In genomic region chr2:240894836-240895558, GRCh38 we compare ENCODE assay signal across 1 cellular context.
TF ChIP-seq lines count a peak whose summit lies in the region.

No MANE protein-coding gene starts in this region.

TF ChIP-seq in HCT116, 20 proteins besides CTCF, POLR2A, EP300 and RAD21:
- TF ChIP-seq ZBTB33 (IDR thresholded peaks at IDR 0.05; ENCODE audit: extremely low read depth, insufficient replicate concordance, low read length) (no peak), EGR1 (IDR thresholded peaks at IDR 0.05; ENCODE audit: low read depth) (no peak), TCF7L2 (IDR thresholded peaks at IDR 0.05; ENCODE audit: borderline replicate concordance, extremely low read depth, insufficient read depth, insufficient read length) (no peak)
